ENCODE assay signal across 8 cellular contexts in the genomic region with DNA sequence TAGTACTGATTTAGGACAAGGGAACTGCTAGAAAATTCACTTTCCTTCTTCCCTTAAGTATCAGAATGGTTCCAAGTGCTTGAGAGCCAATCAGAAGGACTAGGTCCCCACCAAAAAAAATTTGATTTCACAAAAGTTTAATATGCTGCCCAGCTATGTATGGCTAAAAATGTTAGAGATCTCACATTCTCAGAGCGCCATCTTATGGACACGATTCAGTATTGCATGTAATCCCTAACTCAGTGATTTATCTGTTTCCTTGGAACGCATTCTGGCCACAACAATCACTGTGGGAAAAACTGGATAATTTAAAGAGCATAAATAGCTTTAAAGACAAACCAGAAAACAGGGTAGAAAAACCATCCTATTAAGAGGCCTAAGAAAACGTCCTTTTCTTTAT.
A peak's percentile ranks its signal among the peaks of the same experiment; 100 is the strongest.
DNase-seq lines count a peak whose midpoint lies in the region; ATAC-seq and TF ChIP-seq lines count a peak whose summit lies in the region.

No MANE protein-coding gene starts in this region.

- H3K18ac ChIP-seq in H9 (ENCODE audit: insufficient read length, low read depth, low read length), result no peak overlapping the region

- H4K91ac ChIP-seq in H9 (ENCODE audit: insufficient read length, low read depth, low read length), result no peak overlapping the region

- H2BK12ac ChIP-seq in H9 (ENCODE audit: insufficient read length, low read depth, low read length), result no peak overlapping the region

- no peak overlapping the region for H3K56ac ChIP-seq in H9 (ENCODE audit: insufficient read length, low read depth, low read length)

- H3K27me3 ChIP-seq in BJ (ENCODE audit: control insufficient read depth, insufficient read depth, low read length), result no peaks in the 10 kb centered on the region
- no peaks in the 10 kb centered on the region for H3K27me3 ChIP-seq in H9 (ENCODE audit: insufficient read depth, low read length)

- H2BK120ac ChIP-seq in H9 (ENCODE audit: low read depth, low read length, poor library complexity, severe bottlenecking), result no peak overlapping the region

- H3K4me3 Mint-ChIP-seq in H9, result no peak overlapping the region

- H3K4me1 ChIP-seq in H9 (ENCODE audit: insufficient read depth, low read length), result peaks cover 23% of the 10 kb centered on the region

- H3K23me2 ChIP-seq in H9 (ENCODE audit: insufficient read length, low read depth, low read length, poor library complexity, severe bottlenecking), result no peaks in the 10 kb centered on the region

- H4K8ac ChIP-seq in H9 (replicated peaks; ENCODE audit: insufficient read length, low read depth, low read length), result no peak overlapping the region

- H4K5ac ChIP-seq in H9 (ENCODE audit: insufficient read length, low read depth, low read length), result no peak overlapping the region

- H3K27ac ChIP-seq in H9 (ENCODE audit: insufficient read length, low read depth, low read length), result no peak overlapping the region

- TF ChIP-seq CTCF in BJ (IDR thresholded peaks at IDR 0.05; ENCODE audit: insufficient read depth, low read depth, low read length) (peak; percentile 52), H9 (conservative IDR thresholded peaks at IDR 0.05) (peak; percentile 94), fibroblast of the aortic adventitia (IDR thresholded peaks at IDR 0.05; ENCODE audit: insufficient read depth, low read length) (peak; percentile 63)

- H3T11ph ChIP-seq in H9 (ENCODE audit: low read length), result no peak overlapping the region

- no peaks in the 10 kb centered on the region for H3K79me2 ChIP-seq in H9 (ENCODE audit: insufficient read depth, low read length)

- H3K14ac ChIP-seq in H9 (ENCODE audit: insufficient read depth, low read length), result no peak overlapping the region

- peaks cover 0 to 4% (median 0%) of the 10 kb centered on the region in 3 experiments; a peak in 3 of 7 replicates for H3K36me3 Mint-ChIP-seq in H9 (ENCODE audit: insufficient read depth in 1 of 3, low read depth in 3 of 3)

- H2AFZ ChIP-seq in H9 (ENCODE audit: low read length), result no peak overlapping the region

- no peak overlapping the region for H3K4me3 ChIP-seq in BJ (ENCODE audit: low read depth, low read length)
- no peak overlapping the region for H3K4me3 ChIP-seq in fibroblast of the aortic adventitia (ENCODE audit: low read depth, low read length)

- H3K4me1 Mint-ChIP-seq in H9, result peaks cover 56 to 67% of the 10 kb centered on the region in 2 experiments

- H2AK5ac ChIP-seq in H9 (ENCODE audit: insufficient read length, low read length), result no peak overlapping the region

- no CpG with 5 or more reads among the region's 4 CpGs for WGBS in H9 (ENCODE audit: extremely low coverage, insufficient read length, low lambda C conversion rate)

- no peak overlapping the region for H3K4ac ChIP-seq in H9 (ENCODE audit: low read depth, low read length)

- H4K20me1 ChIP-seq in H9 (ENCODE audit: control insufficient read depth, insufficient read depth, insufficient read length), result no peaks in the 10 kb centered on the region

- no peaks in the 10 kb centered on the region for H3K36me3 ChIP-seq in BJ (ENCODE audit: control insufficient read depth, insufficient read depth, low read length)

- H2BK5ac ChIP-seq in H9 (ENCODE audit: insufficient read length, low read length), result no peak overlapping the region

- H2BK20ac ChIP-seq in H9 (ENCODE audit: low read depth, low read length, poor library complexity, severe bottlenecking), result no peak overlapping the region

- no peaks in the 10 kb centered on the region for H3K9me3 Mint-ChIP-seq in H9

- no peaks in the 10 kb centered on the region for H3K79me1 ChIP-seq in H9 (ENCODE audit: insufficient read depth, low read depth, low read length, poor library complexity, severe bottlenecking)

- no peak overlapping the region for H2BK15ac ChIP-seq in H9 (ENCODE audit: low read depth, low read length)

- H3K27me3 Mint-ChIP-seq in H9 (ENCODE audit: low read depth), result no peaks in the 10 kb centered on the region

- H3K9ac ChIP-seq in H9 (ENCODE audit: extremely low read depth, insufficient read length, low read length), result no peak overlapping the region

- CTCF ChIA-PET in BJ (lab: Yijun Ruan, JAX), result interaction anchor here (0.6 to 1.9 kb wide), 13 partner anchors 8 to 1596 kb away, joined by 3 to 15 read pairs (median 4); no protein-coding TSS in a partner anchor

- POLR2A ChIA-PET in BJ (lab: Charles Lee), result no interaction called here

- no peak for ATAC-seq in HG03175 (IDR thresholded peaks at IDR 0.05; ENCODE audit: unreplicated experiment)

- DNase-seq in BJ (ENCODE audit: low read depth) (no peak), H9 (no peak), RKO (ENCODE audit: low spot score) (peak; percentile 42), fibroblast of the aortic adventitia (ENCODE audit: low read depth) (peak; percentile 71), pons (ENCODE audit: low spot score) (peak; percentile 39), HCEC 1CT (no peak), activated gamma-delta T cell (lab: John Stamatoyannopoulos, UW) (no peak)

- H3K23ac ChIP-seq in H9 (ENCODE audit: insufficient read length, low read depth, low read length), result no peak overlapping the region

- H3K9me3 ChIP-seq in H9 (ENCODE audit: control insufficient read depth, low read depth, low read length), result no peaks in the 10 kb centered on the region

- no peak overlapping the region for H3K4me2 ChIP-seq in H9 (ENCODE audit: insufficient read depth, insufficient read length, low read length)

- H3K27ac Mint-ChIP-seq in H9, result no peak overlapping the region

Comparison
In these comparisons a context has a peak if more than half of its experiments do, and no peak if none do; other contexts are left out.
1. DNase-seq: peak in RKO (single experiment), fibroblast of the aortic adventitia (single experiment) and pons (single experiment); none in BJ (single experiment), H9 (single experiment), HCEC 1CT (single experiment) and activated gamma-delta T cell (single experiment).
2. Peak in every context shown above with its lines, with median percentiles within 50 percentile points of each other: CTCF ChIP-seq.